2 cellular contexts compared by ENCODE assay signal in genomic region chr5:180678319-180678718, GRCh38. TPM values are rescaled to one million over a fixed set of nuclear protein-coding genes. Genes with fewer than 3 reads are reported as not detected.
"Had no signal": no experiment of that assay in that cellular context is flagged by ENCODE, and none has a peak within 500 bp of the region (broad histone marks: within the 10 kb centered on the region; RNA-seq: fewer than 3 reads in every experiment).

No MANE protein-coding gene starts in this region.

RNA-seq across cellular contexts. Expression of gene FLT4, which starts 28.9 kb away (rescaled TPM):
- total RNA-seq: osteoblast, smooth muscle cell had no signal
